ENCODE assay signal across 1 cellular context in genomic region chr4:136706942-136707341, GRCh38.
TF ChIP-seq lines count a peak whose summit lies in the region.

No MANE protein-coding gene starts in this region.

TF ChIP-seq in GM12878, 131 proteins besides CTCF, POLR2A, EP300 and RAD21 (continued from another document):
- TF ChIP-seq PBX3 (IDR thresholded peaks at IDR 0.05; ENCODE audit: insufficient replicate concordance, low read depth, low read length): no peak
- TF ChIP-seq IKZF1 (conservative IDR thresholded peaks at IDR 0.05): 0 out of 2 replicates have a peak, but pooled peaks have one; percentile 15
- no peak for TF ChIP-seq HDAC6 (IDR thresholded peaks at IDR 0.05; ENCODE audit: unreplicated experiment)
- TF ChIP-seq, protein P1, sequence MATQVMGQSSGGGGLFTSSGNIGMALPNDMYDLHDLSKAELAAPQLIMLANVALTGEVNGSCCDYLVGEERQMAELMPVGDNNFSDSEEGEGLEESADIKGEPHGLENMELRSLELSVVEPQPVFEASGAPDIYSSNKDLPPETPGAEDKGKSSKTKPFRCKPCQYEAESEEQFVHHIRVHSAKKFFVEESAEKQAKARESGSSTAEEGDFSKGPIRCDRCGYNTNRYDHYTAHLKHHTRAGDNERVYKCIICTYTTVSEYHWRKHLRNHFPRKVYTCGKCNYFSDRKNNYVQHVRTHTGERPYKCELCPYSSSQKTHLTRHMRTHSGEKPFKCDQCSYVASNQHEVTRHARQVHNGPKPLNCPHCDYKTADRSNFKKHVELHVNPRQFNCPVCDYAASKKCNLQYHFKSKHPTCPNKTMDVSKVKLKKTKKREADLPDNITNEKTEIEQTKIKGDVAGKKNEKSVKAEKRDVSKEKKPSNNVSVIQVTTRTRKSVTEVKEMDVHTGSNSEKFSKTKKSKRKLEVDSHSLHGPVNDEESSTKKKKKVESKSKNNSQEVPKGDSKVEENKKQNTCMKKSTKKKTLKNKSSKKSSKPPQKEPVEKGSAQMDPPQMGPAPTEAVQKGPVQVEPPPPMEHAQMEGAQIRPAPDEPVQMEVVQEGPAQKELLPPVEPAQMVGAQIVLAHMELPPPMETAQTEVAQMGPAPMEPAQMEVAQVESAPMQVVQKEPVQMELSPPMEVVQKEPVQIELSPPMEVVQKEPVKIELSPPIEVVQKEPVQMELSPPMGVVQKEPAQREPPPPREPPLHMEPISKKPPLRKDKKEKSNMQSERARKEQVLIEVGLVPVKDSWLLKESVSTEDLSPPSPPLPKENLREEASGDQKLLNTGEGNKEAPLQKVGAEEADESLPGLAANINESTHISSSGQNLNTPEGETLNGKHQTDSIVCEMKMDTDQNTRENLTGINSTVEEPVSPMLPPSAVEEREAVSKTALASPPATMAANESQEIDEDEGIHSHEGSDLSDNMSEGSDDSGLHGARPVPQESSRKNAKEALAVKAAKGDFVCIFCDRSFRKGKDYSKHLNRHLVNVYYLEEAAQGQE (IDR thresholded peaks at IDR 0.05; ENCODE audit: low read depth, low read length): no peak
